In the genomic region with DNA sequence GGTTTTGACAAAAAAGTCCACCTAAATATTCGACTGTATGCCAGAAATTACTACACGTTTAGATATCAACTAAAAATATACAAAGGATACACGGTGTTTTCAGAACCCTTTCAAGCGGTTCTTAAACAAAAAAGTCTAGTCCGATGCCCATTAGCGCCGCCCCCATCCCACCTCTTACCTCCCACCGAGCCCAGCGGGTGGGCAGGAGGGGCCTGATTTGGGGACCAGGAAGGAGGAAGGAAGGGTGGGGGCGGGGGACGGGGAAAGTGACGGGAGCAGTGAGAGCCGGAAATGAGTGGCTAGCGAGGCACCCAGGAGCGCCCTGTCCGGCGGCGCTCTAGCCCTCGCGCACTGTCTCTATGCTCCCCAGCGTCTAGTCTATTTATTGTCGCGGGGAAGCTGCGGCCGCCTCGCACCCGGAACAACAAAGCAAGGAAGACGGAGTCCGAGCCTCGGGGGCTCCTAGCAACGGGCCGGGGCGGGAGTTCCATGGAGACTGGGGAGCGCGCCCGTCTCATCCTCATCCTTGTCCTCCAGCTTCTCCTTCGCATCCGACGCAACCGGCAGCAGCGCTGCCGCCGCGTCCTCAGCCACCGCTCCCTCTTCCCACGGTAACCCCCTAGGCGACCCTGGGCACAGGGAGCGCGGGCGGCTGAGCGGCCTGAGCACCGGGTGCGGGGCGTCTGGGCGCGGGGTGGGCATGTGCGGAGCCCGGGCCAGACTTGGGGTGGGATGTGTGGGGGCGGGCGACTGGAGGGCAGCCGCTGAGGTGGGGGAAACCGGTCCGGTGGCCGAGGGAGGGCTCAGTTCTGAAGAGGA, we compare ENCODE assay signal across 8 cellular contexts. TPM values are rescaled to one million over a fixed set of nuclear protein-coding genes. Genes with fewer than 3 reads are reported as not detected.
A peak's percentile ranks its signal among the peaks of the same experiment; 100 is the strongest.
DNase-seq lines count a peak whose midpoint lies in the region; ATAC-seq and TF ChIP-seq lines count a peak whose summit lies in the region.

A gene (plus strand): TSS at position 410 of the 819 bp plus-strand sequence. CDS start 26,902 bp downstream, outside the sequence.

- peaks cover 32% of the 10 kb centered on the region for H3K4me1 Mint-ChIP-seq in Calu3 (ENCODE audit: low read depth, unreplicated experiment)
- peaks cover 17% of the 10 kb centered on the region for H3K4me1 Mint-ChIP-seq in endodermal cell

- CTCF ChIA-PET in Calu3 (lab: Charles Lee): interaction anchor here (0.7 to 1.5 kb wide), 8 partner anchors 9 to 897 kb away, joined by 3 to 6 read pairs (median 4); no protein-coding TSS in a partner anchor

- peak within 1 kb of the TSS; percentile 59 for H3K9ac ChIP-seq in endodermal cell (ENCODE audit: extremely low read depth, low read length, poor library complexity, severe bottlenecking)

- H3K36me3 Mint-ChIP-seq in Calu3 (ENCODE audit: insufficient read depth, unreplicated experiment) (peaks cover 33% of the 10 kb centered on the region), endodermal cell (ENCODE audit: low read depth) (no peaks in the 10 kb centered on the region)

- DNase-seq in Calu3: peak; percentile 89
- peak; percentile 53 to 99 (median 94) for DNase-seq in HUDEP-2 (lab: John Stamatoyannopoulos, UW; ENCODE audit: unreplicated experiment in 76 of 76)
- DNase-seq in NOMO-1 treated with dmso at 0.1 percent for 144 hours (lab: John Stamatoyannopoulos, UW; ENCODE audit: unreplicated experiment): peak; percentile 90
- peak; percentile 73 for DNase-seq in activated CD8-positive, alpha-beta memory T cell treated with anti-CD3 and anti-CD28 coated beads, Interleukin-2, amount 50 U/mL, for 1 hour (ENCODE audit: extremely low read depth)
- DNase-seq in endodermal cell: peak; percentile 99
- peak; percentile 95 for DNase-seq in mesenteric fat pad (ENCODE audit: low spot score)
- peak; percentile 90 for DNase-seq in stimulated activated CD8-positive, alpha-beta memory T cell treated with anti-CD3 and anti-CD28 coated beads, Interleukin-15, amount 100 ng/mL, for 1 hour (ENCODE audit: low read depth)

- no peak for TF ChIP-seq CTCF in Calu3 (IDR thresholded peaks at IDR 0.05; ENCODE audit: unreplicated experiment)
- no peak for TF ChIP-seq CTCF in endodermal cell (conservative IDR thresholded peaks at IDR 0.05)

- peak within 1 kb of the TSS; percentile 93 for H3K27ac ChIP-seq in endodermal cell (ENCODE audit: low read depth, low read length)

- H3K9me3 ChIP-seq in endodermal cell (ENCODE audit: control insufficient read depth, low read length): no peaks in the 10 kb centered on the region

- intact Hi-C loops in Calu3 (cut with micrococcal nuclease; ENCODE audit: unreplicated experiment): no loop called here

- H3K4me3 Mint-ChIP-seq in Calu3 (ENCODE audit: low read depth, unreplicated experiment) (peak within 1 kb of the TSS; percentile 95), endodermal cell (peak within 1 kb of the TSS; percentile 84)

- no peaks in the 10 kb centered on the region for H3K36me3 ChIP-seq in endodermal cell (ENCODE audit: control insufficient read depth, insufficient read depth, low read length)

- peaks cover 15% of the 10 kb centered on the region for H3K4me1 ChIP-seq in endodermal cell (ENCODE audit: control insufficient read depth, insufficient read depth, low read length)

- H3K27ac Mint-ChIP-seq in Calu3 (ENCODE audit: unreplicated experiment): peak within 1 kb of the TSS; percentile 81
- peak within 1 kb of the TSS; percentile 92 for H3K27ac Mint-ChIP-seq in endodermal cell

- H3K9me3 Mint-ChIP-seq in Calu3 (ENCODE audit: low read depth, unreplicated experiment) (no peaks in the 10 kb centered on the region), endodermal cell (no peaks in the 10 kb centered on the region)

- 0% methylated on average over 19 to 64 of the region's 64 CpGs for WGBS in endodermal cell (ENCODE audit: insufficient coverage in 1 of 2, insufficient read length in 1 of 2), 2 experiments

- peak; percentile 84 for ATAC-seq in GM21390 (IDR thresholded peaks at IDR 0.05; ENCODE audit: unreplicated experiment)

- peaks cover 12% of the 10 kb centered on the region for H3K27me3 ChIP-seq in endodermal cell (ENCODE audit: control insufficient read depth, insufficient read depth, low read length, poor library complexity, severe bottlenecking)

- peak within 1 kb of the TSS; percentile 85 for H3K4me3 ChIP-seq in endodermal cell (ENCODE audit: low read length)

- H3K27me3 Mint-ChIP-seq in Calu3 (ENCODE audit: unreplicated experiment): no peaks in the 10 kb centered on the region
- H3K27me3 Mint-ChIP-seq in endodermal cell (ENCODE audit: insufficient read depth): peaks cover 20% of the 10 kb centered on the region

- no TSS peak for BruUV-seq in Calu3 (replicated peaks; lab: Mats Ljungman, UMichigan)

RNA-seq across cellular contexts. Expression of the gene that starts here (rescaled TPM):
- total RNA-seq in Calu3 (2022) (31.5 and 35.8 TPM in 2 replicates), endodermal cell (10 to 100 TPM; 40.4 to 45.4 TPM), mesenteric fat pad (16.5 TPM)
- 75.5 TPM for polyA plus RNA-seq in endodermal cell (2013, experiment 1 of 2)
- polyA plus RNA-seq in endodermal cell (2013, experiment 2 of 2): 60.3 TPM

Comparison
In these comparisons a context has a peak if more than half of its experiments do, and no peak if none do; other contexts are left out.
1. Peak in every context shown above with its lines: DNase-seq, ATAC-seq, H3K4me3 ChIP-seq and H3K27ac ChIP-seq.